Comparison of ENCODE assay signal across 9 cellular contexts in genomic region chr6:116799945-116800344, GRCh38. TPM values are rescaled to one million over a fixed set of nuclear protein-coding genes. Genes with fewer than 3 reads are reported as not detected.
"Had no signal": no experiment of that assay in that cellular context is flagged by ENCODE, and none has a peak within 500 bp of the region (broad histone marks: within the 10 kb centered on the region; RNA-seq: fewer than 3 reads in every experiment).

No MANE protein-coding gene starts in this region.

- ATAC-seq: GM12878 had no signal

- H3K4me3 ChIP-seq: GM12878 had no signal

- DNase-seq: GDM1, GF-D8 had no signal

- FAIRE-seq: G401.6, GM12878, GM12891, GM12892, GM18507, GM19239 had no signal

RNA-seq across cellular contexts. Expression of gene GPRC6A, which starts 28.9 kb away (rescaled TPM):
- total RNA-seq: G401, GM12878 had no signal
- polyA plus RNA-seq: GM12878 had no signal

RNA-seq across cellular contexts. Expression of gene FAM162B, which starts 34.4 kb away (rescaled TPM):
- total RNA-seq: G401, GM12878 had no signal
- polyA plus RNA-seq: GM12878 had no signal
